ENCODE assay signal across 8 cellular contexts in genomic region chr1:25336922-25337354, GRCh38. TPM values are rescaled to one million over a fixed set of nuclear protein-coding genes. Genes with fewer than 3 reads are reported as not detected.
DNase-seq lines count a peak whose midpoint lies in the region; ATAC-seq and TF ChIP-seq lines count a peak whose summit lies in the region.
"Not testable (repeated sequence)": the region's sequence is repeated elsewhere in the genome, so short reads cannot be mapped to it uniquely, and the experiment has no call there.

No MANE protein-coding gene starts in this region.

- not testable (repeated sequence) for TF ChIP-seq EP300 in tibial nerve (IDR thresholded peaks at IDR 0.05)

- in situ Hi-C loops in G401 (cut with HindIII; ENCODE audit: low sequenced_read_pairs) = not testable (repeated sequence)

- H2AFZ ChIP-seq in hepatocyte = peak overlapping the region; percentile 56

- peaks cover 37% of the 10 kb centered on the region for H3K4me1 Mint-ChIP-seq in activated CD4-positive, alpha-beta T cell treated with anti-CD3 and anti-CD28 coated beads, Interleukin-2, amount 10 ng/mL, durations not matched to agents 7 days and 5 days

- H3K4me1 ChIP-seq in hepatocyte (ENCODE audit: insufficient read depth) (peaks cover 12% of the 10 kb centered on the region), tibial nerve (peaks cover 0 to 29% (median 16%) of the 10 kb centered on the region in 4 donors)

- TF ChIP-seq POLR2A in tibial nerve (IDR thresholded peaks at IDR 0.05) = not testable (repeated sequence)

- peak overlapping the region; percentile 95 for H3K4me3 Mint-ChIP-seq in activated CD4-positive, alpha-beta T cell treated with anti-CD3 and anti-CD28 coated beads, Interleukin-2, amount 10 ng/mL, durations not matched to agents 7 days and 5 days

- CTCF ChIA-PET in activated CD4-positive, alpha-beta T cell treated with anti-CD3 and anti-CD28 coated beads, Interleukin-2, amount 10 ng/mL, durations not matched to agents 7 days and 5 days (lab: Charles Lee) = not testable (repeated sequence)

- not testable (repeated sequence) for TF ChIP-seq CTCF in cardiac fibroblast (IDR thresholded peaks at IDR 0.05; ENCODE audit: low read depth, low read length); omental fat pad (IDR thresholded peaks at IDR 0.05); tibial nerve (IDR thresholded peaks at IDR 0.05)
- TF ChIP-seq CTCF in hepatocyte (IDR thresholded peaks at IDR 0.05; ENCODE audit: poor library complexity) = peak; percentile 23

- not testable (repeated sequence) for H3K27ac ChIP-seq in hepatocyte
- peak overlapping the region in 2 of 4 donors; percentile 19 to 56 for H3K27ac ChIP-seq in tibial nerve

- peaks cover 16% of the 10 kb centered on the region for H4K20me1 ChIP-seq in hepatocyte (ENCODE audit: insufficient read depth, poor library complexity, severe bottlenecking)

- H3K36me3 Mint-ChIP-seq in activated CD4-positive, alpha-beta T cell treated with anti-CD3 and anti-CD28 coated beads, Interleukin-2, amount 10 ng/mL, durations not matched to agents 7 days and 5 days (ENCODE audit: low read depth) = peaks cover 29% of the 10 kb centered on the region

- ATAC-seq in HG02798 (IDR thresholded peaks at IDR 0.05; ENCODE audit: poor library complexity, unreplicated experiment) = peak; percentile 29
- peak; percentile 19 for ATAC-seq in omental fat pad (ENCODE audit: low FRiP score)

- DNase-seq in G401 (ENCODE audit: low spot score) (peak; percentile 27), NCI-H1105 treated with DMSO at 0.1 percent for 48 hours (lab: John Stamatoyannopoulos, UW) (peak; percentile 22)
- peak; percentile 34 for DNase-seq in activated CD4-positive, alpha-beta T cell treated with anti-CD3 and anti-CD28 coated beads, Interleukin-2, amount 10 ng/mL, durations not matched to agents 7 days and 5 days
- not testable (repeated sequence) for DNase-seq in cardiac fibroblast (ENCODE audit: low read depth in 2 of 2); hepatocyte (ENCODE audit: low spot score); omental fat pad (ENCODE audit: low spot score); tibial nerve (ENCODE audit: low spot score in 2 of 2)

- H3K36me3 ChIP-seq in hepatocyte (replicated peaks; ENCODE audit: insufficient read depth, low read depth); tibial nerve: not testable (repeated sequence)

- WGBS in hepatocyte (ENCODE audit: low lambda C conversion rate, missing lambda C conversion rate) = under 1% methylated on average over 25 of the region's 29 CpGs
- WGBS in tibial nerve, 2 donors = 0 to 1% methylated on average over 8 to 25 of the region's 29 CpGs

- POLR2A ChIA-PET in activated CD4-positive, alpha-beta T cell treated with anti-CD3 and anti-CD28 coated beads, Interleukin-2, amount 10 ng/mL, durations not matched to agents 7 days and 5 days (lab: Charles Lee) = not testable (repeated sequence)

- H3K79me2 ChIP-seq in hepatocyte = peaks cover 34% of the 10 kb centered on the region

- H3K9me2 ChIP-seq in hepatocyte (replicated peaks; ENCODE audit: insufficient read depth) = not testable (repeated sequence)

- not testable (repeated sequence) for H3K9me3 Mint-ChIP-seq in activated CD4-positive, alpha-beta T cell treated with anti-CD3 and anti-CD28 coated beads, Interleukin-2, amount 10 ng/mL, durations not matched to agents 7 days and 5 days

- H3K4me3 ChIP-seq in cardiac fibroblast (replicated peaks in 1 of 2; ENCODE audit: low read depth in 2 of 2, low read length in 2 of 2) (peak overlapping the region; percentile 60 to 62), hepatocyte (peak overlapping the region; percentile 83), tibial nerve (peak overlapping the region; percentile 38 to 93 (median 54))

- not testable (repeated sequence) for H3K9me3 ChIP-seq in hepatocyte (ENCODE audit: low read depth); tibial nerve

- H3K27me3 ChIP-seq in hepatocyte, tibial nerve: not testable (repeated sequence)

- H3K27me3 Mint-ChIP-seq in activated CD4-positive, alpha-beta T cell treated with anti-CD3 and anti-CD28 coated beads, Interleukin-2, amount 10 ng/mL, durations not matched to agents 7 days and 5 days = not testable (repeated sequence)

- H3K4me2 ChIP-seq in hepatocyte = peak overlapping the region; percentile 99

- peak overlapping the region; percentile 92 for H3K27ac Mint-ChIP-seq in activated CD4-positive, alpha-beta T cell treated with anti-CD3 and anti-CD28 coated beads, Interleukin-2, amount 10 ng/mL, durations not matched to agents 7 days and 5 days

RNA-seq across cellular contexts. Expression of gene TMEM50A, which starts 1.2 kb away (rescaled TPM):
- total RNA-seq in G401 (2014; rRNA removed; shearing (Covaris generic)) = 57.8 and 68.8 TPM in 2 replicates
- total RNA-seq in activated CD4-positive, alpha-beta T cell treated with anti-CD3 and anti-CD28 coated beads, Interleukin-2, amount 10 ng/mL, durations not matched to agents 7 days and 5 days = 100 to 1,000 TPM; 140 to 176 TPM
- total RNA-seq in hepatocyte (98.2 and 99.1 TPM in 2 replicates), omental fat pad (100 to 1,000 TPM in 1 of 4 donors, 10 to 100 TPM in 3; 81.1 to 130 (median 96.6) TPM), tibial nerve (100 to 1,000 TPM in 1 of 4 donors, 10 to 100 TPM in 3; 62.1 to 109 (median 81.5) TPM)
- polyA plus RNA-seq in hepatocyte = 136 and 151 TPM in 2 replicates
